ENCODE assay signal across 1 cellular context in the genomic region with DNA sequence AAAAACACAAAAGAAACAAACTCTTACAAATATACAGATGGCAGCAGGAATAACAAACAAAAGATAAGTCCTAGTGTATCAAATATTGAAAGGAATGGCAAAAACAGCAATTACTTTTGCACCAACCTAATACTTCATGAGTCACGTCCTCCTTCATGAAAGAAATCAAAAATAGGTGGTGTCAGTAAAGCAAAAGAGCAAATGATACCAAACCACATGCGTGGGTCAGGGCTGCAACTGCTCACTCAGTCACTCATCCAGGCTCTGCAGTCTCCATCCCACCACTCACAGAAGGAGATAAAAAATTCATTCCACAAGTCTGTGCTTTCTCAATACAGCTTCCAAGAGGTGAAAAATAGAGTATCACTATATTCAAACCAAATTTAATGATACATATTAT.
TF ChIP-seq lines count a peak whose summit lies in the region.

No MANE protein-coding gene starts in this region.

TF ChIP-seq in IMR-90, 13 proteins besides CTCF, POLR2A, EP300 and RAD21 (continued from another document):
- TF ChIP-seq CEBPB (IDR thresholded peaks at IDR 0.05; ENCODE audit: low read depth, low read length) (no peak), RFX5 (IDR thresholded peaks at IDR 0.05; ENCODE audit: low read depth, low read length) (no peak), FOS (IDR thresholded peaks at IDR 0.05; ENCODE audit: low read depth, low read length) (no peak), CHD1 (IDR thresholded peaks at IDR 0.05; ENCODE audit: low read depth, low read length) (no peak)
TF ChIP-seq in IMR-90: peak in this region for 0.
